In genomic region chr1:171984850-171985485, GRCh38 we compare ENCODE assay signal across 8 cellular contexts.
A peak's percentile ranks its signal among the peaks of the same experiment; 100 is the strongest.
DNase-seq lines count a peak whose midpoint lies in the region; ATAC-seq, FAIRE-seq and TF ChIP-seq lines count a peak whose summit lies in the region.

No MANE protein-coding gene starts in this region.

- H3K4me1 ChIP-seq in body of pancreas: no peaks in the 10 kb centered on the region
- no peaks in the 10 kb centered on the region for H3K4me1 ChIP-seq in kidney (ENCODE audit: control insufficient read depth in 1 of 2, insufficient read depth in 1 of 2, low read depth in 1 of 2, low read length in 2 of 2)
- H3K4me1 ChIP-seq in upper lobe of right lung: no peaks in the 10 kb centered on the region

- H3K4me3 ChIP-seq in body of pancreas (no peak overlapping the region), kidney (ENCODE audit: low read length in 2 of 2) (no peak overlapping the region), upper lobe of right lung (no peak overlapping the region)

- H3K9ac ChIP-seq in kidney (ENCODE audit: low read length in 2 of 2): no peak overlapping the region

- FAIRE-seq in GM19239 (lab: Jason Lieb, UNC) (peak; percentile 97), kidney (lab: Jason Lieb, UNC) (peak; percentile 77)

- H3K9me3 ChIP-seq in body of pancreas (no peaks in the 10 kb centered on the region), kidney (ENCODE audit: control insufficient read depth in 1 of 2, low read length in 2 of 2) (no peaks in the 10 kb centered on the region), upper lobe of right lung (no peaks in the 10 kb centered on the region)

- H3K27ac ChIP-seq in body of pancreas: no peak overlapping the region
- no peak overlapping the region for H3K27ac ChIP-seq in kidney (ENCODE audit: low read depth in 2 of 2, low read length in 2 of 2)
- H3K27ac ChIP-seq in upper lobe of right lung: no peak overlapping the region

- intact Hi-C loops in body of pancreas (cut with DNase I) (loop anchor here (5.0 kb wide), 1 partner anchor 183 kb away; no protein-coding TSS in a partner anchor), kidney (cut with DNase I) (loop anchor here (5.0 to 10.0 kb wide), 2 partner anchors 183 to 340 kb away; no protein-coding TSS in a partner anchor), upper lobe of right lung (cut with DNase I) (loop anchor here (2.0 kb wide), 1 partner anchor 184 kb away; no protein-coding TSS in a partner anchor)

- 23% methylated on average over 3 of the region's 3 CpGs for WGBS in body of pancreas, 2 donors

- TF ChIP-seq CTCF in body of pancreas (IDR thresholded peaks at IDR 0.05): peak; percentile 59 to 85 (median 77)
- peak; percentile 69 for TF ChIP-seq CTCF in kidney (IDR thresholded peaks at IDR 0.05; ENCODE audit: borderline replicate concordance, extremely low read depth, insufficient read depth)
- TF ChIP-seq CTCF in upper lobe of right lung (IDR thresholded peaks at IDR 0.05): peak; percentile 81

- no peaks in the 10 kb centered on the region for H3K27me3 ChIP-seq in body of pancreas
- H3K27me3 ChIP-seq in upper lobe of right lung: no peaks in the 10 kb centered on the region

- DNase-seq in COLO829 (ENCODE audit: low spot score): peak; percentile 49
- DNase-seq in GM19239 (ENCODE audit: insufficient read length, low spot score): no peak
- DNase-seq in NCI-H2227 treated with DMSO at 0.1 percent for 48 hours (lab: John Stamatoyannopoulos, UW): peak; percentile 8
- DNase-seq in body of pancreas: peak in 1 of 4 donors; percentile 36
- no peak for DNase-seq in kidney
- no peak for DNase-seq in upper lobe of right lung
- no peak for DNase-seq in stimulated activated CD4-positive, alpha-beta T cell treated with anti-CD3 and anti-CD28 coated beads, Interleukin-2, amount 100 ng/mL, for 48 hours
- DNase-seq in epidermal melanocyte (ENCODE audit: insufficient read length, low spot score): no peak

- no peak for TF ChIP-seq POLR2A in body of pancreas (IDR thresholded peaks at IDR 0.05)

- ATAC-seq in body of pancreas (peak; percentile 64), upper lobe of right lung (peak; percentile 63)

- H3K36me3 ChIP-seq in body of pancreas (replicated peaks in 1 of 2; ENCODE audit: insufficient read depth in 1 of 2, low read depth in 2 of 2) (no peaks in the 10 kb centered on the region), kidney (ENCODE audit: control insufficient read depth in 1 of 2, insufficient read depth in 2 of 2, low read length in 2 of 2) (no peaks in the 10 kb centered on the region), upper lobe of right lung (peaks cover 5% of the 10 kb centered on the region)

Comparison
In these comparisons a context has a peak if more than half of its experiments do, and no peak if none do; other contexts are left out.
1. DNase-seq: peak in COLO829 (single experiment) and NCI-H2227 treated with DMSO at 0.1 percent for 48 hours (single experiment); none in GM19239 (single experiment), kidney (single experiment), upper lobe of right lung (single experiment), stimulated activated CD4-positive, alpha-beta T cell treated with anti-CD3 and anti-CD28 coated beads, Interleukin-2, amount 100 ng/mL, for 48 hours (0 of 2) and epidermal melanocyte (single experiment).
2. Peak in every context shown above with its lines, with median percentiles within 50 percentile points of each other: CTCF ChIP-seq.